Comparison of ENCODE assay signal across 1 cellular context in genomic region chr14:92877757-92878431, GRCh38.
TF ChIP-seq lines count a peak whose summit lies in the region.

No MANE protein-coding gene starts in this region.

TF ChIP-seq in liver, 16 proteins besides CTCF, POLR2A, EP300 and RAD21 (continued from another document):
- peak; percentile 93 for TF ChIP-seq ZBTB33 (IDR thresholded peaks at IDR 0.05)
- TF ChIP-seq, protein P1, sequence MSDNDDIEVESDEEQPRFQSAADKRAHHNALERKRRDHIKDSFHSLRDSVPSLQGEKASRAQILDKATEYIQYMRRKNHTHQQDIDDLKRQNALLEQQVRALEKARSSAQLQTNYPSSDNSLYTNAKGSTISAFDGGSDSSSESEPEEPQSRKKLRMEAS (IDR thresholded peaks at IDR 0.05): peak; percentile 99
- TF ChIP-seq, protein P2, sequence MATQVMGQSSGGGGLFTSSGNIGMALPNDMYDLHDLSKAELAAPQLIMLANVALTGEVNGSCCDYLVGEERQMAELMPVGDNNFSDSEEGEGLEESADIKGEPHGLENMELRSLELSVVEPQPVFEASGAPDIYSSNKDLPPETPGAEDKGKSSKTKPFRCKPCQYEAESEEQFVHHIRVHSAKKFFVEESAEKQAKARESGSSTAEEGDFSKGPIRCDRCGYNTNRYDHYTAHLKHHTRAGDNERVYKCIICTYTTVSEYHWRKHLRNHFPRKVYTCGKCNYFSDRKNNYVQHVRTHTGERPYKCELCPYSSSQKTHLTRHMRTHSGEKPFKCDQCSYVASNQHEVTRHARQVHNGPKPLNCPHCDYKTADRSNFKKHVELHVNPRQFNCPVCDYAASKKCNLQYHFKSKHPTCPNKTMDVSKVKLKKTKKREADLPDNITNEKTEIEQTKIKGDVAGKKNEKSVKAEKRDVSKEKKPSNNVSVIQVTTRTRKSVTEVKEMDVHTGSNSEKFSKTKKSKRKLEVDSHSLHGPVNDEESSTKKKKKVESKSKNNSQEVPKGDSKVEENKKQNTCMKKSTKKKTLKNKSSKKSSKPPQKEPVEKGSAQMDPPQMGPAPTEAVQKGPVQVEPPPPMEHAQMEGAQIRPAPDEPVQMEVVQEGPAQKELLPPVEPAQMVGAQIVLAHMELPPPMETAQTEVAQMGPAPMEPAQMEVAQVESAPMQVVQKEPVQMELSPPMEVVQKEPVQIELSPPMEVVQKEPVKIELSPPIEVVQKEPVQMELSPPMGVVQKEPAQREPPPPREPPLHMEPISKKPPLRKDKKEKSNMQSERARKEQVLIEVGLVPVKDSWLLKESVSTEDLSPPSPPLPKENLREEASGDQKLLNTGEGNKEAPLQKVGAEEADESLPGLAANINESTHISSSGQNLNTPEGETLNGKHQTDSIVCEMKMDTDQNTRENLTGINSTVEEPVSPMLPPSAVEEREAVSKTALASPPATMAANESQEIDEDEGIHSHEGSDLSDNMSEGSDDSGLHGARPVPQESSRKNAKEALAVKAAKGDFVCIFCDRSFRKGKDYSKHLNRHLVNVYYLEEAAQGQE (IDR thresholded peaks at IDR 0.05): peak; percentile 72
- TF ChIP-seq YY1 (IDR thresholded peaks at IDR 0.05): peak; percentile 80
- TF ChIP-seq NR2F2 (IDR thresholded peaks at IDR 0.05): peak; percentile 97
- peak; percentile 99 to 100 for TF ChIP-seq RXRA (IDR thresholded peaks at IDR 0.05)
